Comparison of ENCODE assay signal across 8 cellular contexts in the genomic region with DNA sequence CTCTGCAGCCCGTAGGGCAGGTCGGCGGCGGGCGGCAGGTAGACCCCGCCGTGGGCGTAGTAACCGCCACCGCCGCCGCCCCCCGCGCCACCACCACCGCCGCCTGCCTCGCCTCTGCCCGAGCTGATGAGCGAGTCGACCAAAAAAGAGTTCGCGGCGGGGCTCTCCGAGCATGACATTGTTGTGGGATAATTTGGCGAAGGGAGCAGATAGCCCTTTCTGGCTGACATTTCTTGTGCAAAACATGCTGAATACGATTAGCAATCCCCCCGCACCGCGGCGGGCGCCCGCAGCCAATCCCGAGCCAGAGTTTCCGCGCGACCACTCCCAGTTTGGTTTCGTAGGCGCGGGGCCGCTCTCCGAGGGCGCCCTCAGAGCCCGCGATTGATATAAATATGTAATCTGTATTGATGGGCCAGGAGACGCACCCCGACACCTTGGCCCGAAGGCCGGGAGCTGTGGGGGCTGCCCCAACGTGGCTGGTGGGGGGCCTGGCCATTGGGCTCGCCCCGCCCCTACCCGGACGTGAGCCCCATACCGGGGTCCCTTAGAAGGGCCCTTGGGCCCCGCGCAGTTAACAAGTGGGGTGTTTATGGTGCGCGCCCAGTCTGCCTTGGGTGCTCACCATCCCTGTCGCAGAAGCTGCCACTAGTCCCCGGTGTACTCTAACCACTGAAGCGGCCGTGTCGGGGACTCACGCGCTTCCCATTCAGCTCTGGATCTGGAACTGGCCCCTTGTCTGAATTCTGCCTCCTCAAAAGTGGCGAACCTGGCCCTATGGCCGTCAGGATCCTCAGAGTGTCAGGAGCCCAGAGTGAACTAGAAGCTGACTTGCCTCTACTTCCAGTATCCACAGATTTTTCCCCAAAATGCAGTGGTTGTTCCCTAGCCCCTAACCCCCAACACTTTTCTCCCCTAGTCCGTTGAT. TPM values are rescaled to one million over a fixed set of nuclear protein-coding genes. Genes with fewer than 3 reads are reported as not detected.
DNase-seq lines count a peak whose midpoint lies in the region; ATAC-seq and TF ChIP-seq lines count a peak whose summit lies in the region.

A gene (minus strand): TSS at position 244 of the 928 bp plus-strand sequence. CDS start 14 bp downstream, at position 230.

- WGBS in heart right ventricle, 2 donors = 5 to 8% methylated on average over 68 of the region's 68 CpGs

- H3K27ac ChIP-seq in SK-N-MC = no peak within 1 kb of the TSS
- H3K27ac ChIP-seq in heart right ventricle = peak within 1 kb of the TSS in 1 of 10 donors; percentile 20

- TF ChIP-seq CTCF in heart right ventricle (IDR thresholded peaks at IDR 0.05) = no peak

- peaks cover 78 to 100% (median 100%) of the 10 kb centered on the region in 7 donors for H3K27me3 ChIP-seq in heart right ventricle
- H3K27me3 ChIP-seq in skeletal muscle satellite cell (ENCODE audit: control insufficient read depth, insufficient read depth, low read length) = no peaks in the 10 kb centered on the region

- H3K9ac ChIP-seq in SK-N-MC (ENCODE audit: insufficient read length) (peak within 1 kb of the TSS; percentile 77), skeletal muscle satellite cell (ENCODE audit: low read depth, low read length) (peak within 1 kb of the TSS; percentile 97)

- ATAC-seq in heart right ventricle (peak in 1 of 8 donors; percentile 5), GM19397 (IDR thresholded peaks at IDR 0.05; ENCODE audit: unreplicated experiment) (no peak)

- peak; percentile 58 for DNase-seq in activated CD8-positive, alpha-beta memory T cell treated with anti-CD3 and anti-CD28 coated beads for 24 hours
- DNase-seq in activated CD8-positive, alpha-beta memory T cell treated with anti-CD3 and anti-CD28 coated beads, Interleukin-2, amount 50 U/mL, for 4 hours = no peak
- DNase-seq in SK-N-MC (ENCODE audit: low read depth, low spot score) (no peak), heart right ventricle (no peak), cerebellar cortex (ENCODE audit: low spot score) (no peak), DMS53 treated with DMSO at 0.1 percent for 48 hours (lab: John Stamatoyannopoulos, UW; ENCODE audit: unreplicated experiment) (no peak)

- no peaks in the 10 kb centered on the region for H3K36me3 ChIP-seq in SK-N-MC (ENCODE audit: insufficient read depth, low read length)
- peaks cover 0 to 3% (median 0%) of the 10 kb centered on the region in 9 donors for H3K36me3 ChIP-seq in heart right ventricle
- H3K36me3 ChIP-seq in skeletal muscle satellite cell (ENCODE audit: insufficient read depth, low read length) = peaks cover 19% of the 10 kb centered on the region

- intact Hi-C loops in heart right ventricle (cut with DNase I) = no loop called here

- peaks cover 8 to 47% (median 30%) of the 10 kb centered on the region in 9 donors for H3K4me1 ChIP-seq in heart right ventricle
- H3K4me1 ChIP-seq in skeletal muscle satellite cell (ENCODE audit: control insufficient read depth, insufficient read depth, low read length) = peaks cover 48% of the 10 kb centered on the region

- H3K4me3 ChIP-seq in SK-N-MC (peak within 1 kb of the TSS; percentile 81), heart right ventricle (peak within 1 kb of the TSS; percentile 20 to 53 (median 40)), skeletal muscle satellite cell (ENCODE audit: low read length) (peak within 1 kb of the TSS; percentile 88)

- H3K9me3 ChIP-seq in SK-N-MC (ENCODE audit: low read depth, low read length) = no peaks in the 10 kb centered on the region
- no peaks in the 10 kb centered on the region for H3K9me3 ChIP-seq in heart right ventricle
- H3K9me3 ChIP-seq in skeletal muscle satellite cell (replicated peaks; ENCODE audit: low read length) = no peaks in the 10 kb centered on the region

- peak within 1 kb of the TSS; percentile 98 for H3K4me2 ChIP-seq in skeletal muscle satellite cell (ENCODE audit: low read length)

RNA-seq across cellular contexts. Expression of the gene that starts here (rescaled TPM):
- total RNA-seq in heart right ventricle = under 1 TPM in 1 of 10 donors, not detected in 9; 0.19 TPM
- under 1 TPM in 1 of 2 donors, not detected in 1; 0.03 TPM for polyA plus RNA-seq in heart right ventricle
- total RNA-seq in skeletal muscle satellite cell (2012; rRNA removed) = 8.5 and 9.4 TPM in 2 replicates
